31 cellular contexts compared by ENCODE assay signal in genomic region chr17:6259899-6260298, GRCh38.
"Had no signal": no experiment of that assay in that cellular context is flagged by ENCODE, and none has a peak within 500 bp of the region (broad histone marks: within the 10 kb centered on the region; RNA-seq: fewer than 3 reads in every experiment).

No MANE protein-coding gene starts in this region.

- H3K27me3 ChIP-seq: body of pancreas had no signal

- H3K9me3 ChIP-seq: adrenal gland, body of pancreas, esophagus squamous epithelium, gastroesophageal sphincter had no signal

- H3K4me1 ChIP-seq: adrenal gland, body of pancreas, esophagus squamous epithelium, gastroesophageal sphincter had no signal

- DNase-seq: activated CD4-positive, alpha-beta memory T cell treated with anti-CD3 and anti-CD28 coated beads for 36 hours; activated CD4-positive, alpha-beta T cell treated with anti-CD3 and anti-CD28 coated beads for 36 hours; activated CD4-positive, alpha-beta T cell treated with anti-CD3 and anti-CD28 coated beads, Interleukin-2, amount 10 ng/mL, durations not matched to agents 24 days and 14 days; activated CD4-positive, CD25-positive, alpha-beta regulatory T cell; activated CD4-positive, CD25-positive, alpha-beta regulatory T cell treated with anti-CD3 and anti-CD28 coated beads, Interleukin-2, amount 50 U/mL, for 72 hours; activated CD8-positive, alpha-beta memory T cell treated with anti-CD3 and anti-CD28 coated beads, Interleukin-2, amount 10 ng/mL, durations not matched to agents 7 days and 5 days; activated CD8-positive, alpha-beta memory T cell treated with anti-CD3 and anti-CD28 coated beads, Interleukin-2, amount 50 U/mL, for 4 hours; activated CD8-positive, alpha-beta T cell treated with anti-CD3 and anti-CD28 coated beads, Interleukin-2, amount 10 ng/mL, durations not matched to agents 7 days and 5 days; activated effector memory CD4-positive, alpha-beta T cell treated with anti-CD3 and anti-CD28 coated beads, Interleukin-2, amount 50 U/mL, for 16 hours; activated naive CD4-positive, alpha-beta T cell treated with anti-CD3 and anti-CD28 coated beads for 36 hours; activated naive CD8-positive, alpha-beta T cell treated with anti-CD3 and anti-CD28 coated beads for 36 hours; activated naive CD8-positive, alpha-beta T cell treated with anti-CD3 and anti-CD28 coated beads, Interleukin-2, amount 50 U/mL, for 24 hours; activated T-cell treated with anti-CD3 and anti-CD28 coated beads, Interleukin-2, amount 50 U/mL, for 1 hour; activated T-cell treated with anti-CD3 and anti-CD28 coated beads, Interleukin-2, amount 50 U/mL, for 48 hours; adrenal gland; amygdala; aorta; body of pancreas; caudate nucleus; cortex of kidney; dermis blood vessel endothelial cell; effector CD4-positive, alpha-beta T cell; effector memory CD8-positive, alpha-beta T cell; esophagus squamous epithelium; foreskin melanocyte; T-helper 1 cell; T-helper 17 cell; T1000; WERI-Rb-1 had no signal

- H3K36me3 ChIP-seq: adrenal gland, esophagus squamous epithelium, gastroesophageal sphincter, WERI-Rb-1 had no signal

- H3K27ac ChIP-seq: adrenal gland, body of pancreas, epithelial cell of prostate, esophagus squamous epithelium, gastroesophageal sphincter, WERI-Rb-1 had no signal

- ATAC-seq: activated CD4-positive, alpha-beta T cell treated with anti-CD3 and anti-CD28 coated beads for 36 hours; activated CD8-positive, alpha-beta memory T cell treated with anti-CD3 and anti-CD28 coated beads, Interleukin-2, amount 10 ng/mL, durations not matched to agents 7 days and 5 days; activated CD8-positive, alpha-beta T cell treated with anti-CD3 and anti-CD28 coated beads, Interleukin-2, amount 10 ng/mL, durations not matched to agents 7 days and 5 days; activated naive CD8-positive, alpha-beta T cell treated with anti-CD3 and anti-CD28 coated beads, Interleukin-2, amount 50 U/mL, for 24 hours; body of pancreas; effector memory CD8-positive, alpha-beta T cell; gastroesophageal sphincter; T-helper 17 cell had no signal

- H3K4me3 ChIP-seq: adrenal gland, body of pancreas, esophagus squamous epithelium, gastroesophageal sphincter had no signal
